ENCODE assay signal across 8 cellular contexts in the genomic region with DNA sequence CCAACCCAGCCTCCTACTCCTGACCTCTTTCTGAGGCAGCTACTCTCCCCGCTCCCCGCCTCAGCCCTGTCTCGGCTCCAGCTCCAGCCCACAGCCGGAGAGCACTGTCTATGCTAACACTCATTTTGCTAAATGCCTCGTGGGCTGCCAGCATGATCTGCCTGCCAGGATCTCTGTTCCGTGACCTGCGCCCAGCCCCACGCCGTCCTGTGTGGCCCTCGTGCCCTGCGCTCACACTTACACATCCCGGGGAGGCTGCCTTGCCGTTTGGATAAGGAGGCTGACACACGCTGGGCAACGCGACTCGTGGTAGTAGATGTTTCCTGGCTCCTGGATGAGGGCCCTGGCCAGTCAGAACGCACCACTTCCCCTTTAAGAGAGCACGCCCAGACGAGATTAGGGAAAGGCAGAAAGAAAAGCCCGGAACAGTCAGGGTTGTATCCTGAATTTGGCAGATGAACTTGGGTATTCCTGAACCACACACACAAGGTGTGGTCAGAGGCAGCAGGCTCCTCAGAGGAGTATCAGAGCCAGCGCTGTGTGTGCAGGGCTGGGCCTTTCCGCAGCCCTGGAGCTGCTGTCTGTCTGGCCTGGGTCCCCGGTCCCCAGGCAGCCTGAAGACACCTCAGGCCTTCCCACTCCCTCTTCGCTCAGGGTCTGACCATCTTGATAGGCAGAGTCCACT.
DNase-seq lines count a peak whose midpoint lies in the region; ATAC-seq lines count a peak whose summit lies in the region.

No MANE protein-coding gene starts in this region.

- WGBS in right cardiac atrium, result 25% methylated on average over 25 of the region's 25 CpGs

- no peaks in the 10 kb centered on the region for H3K27me3 Mint-ChIP-seq in IgD-negative memory B cell

- no peaks in the 10 kb centered on the region for H3K9me3 Mint-ChIP-seq in IgD-negative memory B cell
- H3K9me3 Mint-ChIP-seq in activated naive CD4-positive, alpha-beta T cell treated with anti-CD3 and anti-CD28 coated beads, Interleukin-2, amount 50 U/mL, for 72 hours, result no peaks in the 10 kb centered on the region

- peak; percentile 37 to 48 for ATAC-seq in activated naive CD4-positive, alpha-beta T cell treated with anti-CD3 and anti-CD28 coated beads, Interleukin-2, amount 50 U/mL, for 72 hours
- peak; percentile 91 to 94 for ATAC-seq in right cardiac atrium

- H3K4me3 ChIP-seq in right cardiac atrium (ENCODE audit: low read length) (peak overlapping the region; percentile 0), skin epidermis (peak overlapping the region; percentile 6 to 34 (median 26))

- intact Hi-C loops in right cardiac atrium (cut with DNase I), result no loop called here

- peaks cover 14% of the 10 kb centered on the region for H3K36me3 Mint-ChIP-seq in IgD-negative memory B cell
- peaks cover 9 to 18% of the 10 kb centered on the region in 2 donors for H3K36me3 Mint-ChIP-seq in activated naive CD4-positive, alpha-beta T cell treated with anti-CD3 and anti-CD28 coated beads, Interleukin-2, amount 50 U/mL, for 72 hours

- peak overlapping the region; percentile 77 to 95 (median 94) for H3K27ac Mint-ChIP-seq in IgD-negative memory B cell
- H3K27ac Mint-ChIP-seq in activated naive CD4-positive, alpha-beta T cell treated with anti-CD3 and anti-CD28 coated beads, Interleukin-2, amount 50 U/mL, for 72 hours, result peak overlapping the region; percentile 81 to 93

- DNase-seq in activated CD4-positive, alpha-beta T cell treated with anti-CD3 and anti-CD28 coated beads for 48 hours, result peak; percentile 46
- no peak for DNase-seq in activated CD4-positive, alpha-beta T cell treated with anti-CD3 and anti-CD28 coated beads, Interleukin-2, amount 50 U/mL, for 1 hour
- DNase-seq in activated naive CD4-positive, alpha-beta T cell treated with anti-CD3 and anti-CD28 coated beads, Interleukin-2, amount 50 U/mL, for 72 hours (ENCODE audit: low spot score in 2 of 2), result peak; percentile 25 to 66
- DNase-seq in right cardiac atrium, result peak; percentile 89 to 92 (median 89)
- DNase-seq in 8988T, result no peak
- DNase-seq in EL, result no peak

- H3K4me3 Mint-ChIP-seq in IgD-negative memory B cell, result peak overlapping the region; percentile 88 to 97 (median 92)

- H3K27ac ChIP-seq in right cardiac atrium (ENCODE audit: low read length) (peak overlapping the region; percentile 59), skin epidermis (peak overlapping the region in 20 of 21 experiments; percentile 16 to 83 (median 74))

- no peaks in the 10 kb centered on the region for H3K9me3 ChIP-seq in right cardiac atrium (ENCODE audit: control insufficient read depth, low read length)

- H3K27me3 ChIP-seq in right cardiac atrium (ENCODE audit: control insufficient read depth, insufficient read depth), result no peaks in the 10 kb centered on the region

- H3K4me1 Mint-ChIP-seq in IgD-negative memory B cell, result peaks cover 48 to 51% (median 49%) of the 10 kb centered on the region in 3 donors

- H3K4me1 ChIP-seq in right cardiac atrium (ENCODE audit: control insufficient read depth, insufficient read depth, low read length), result peaks cover 6% of the 10 kb centered on the region

Comparison
In these comparisons a context has a peak if more than half of its experiments do, and no peak if none do; other contexts are left out.
1. DNase-seq: peak in activated CD4-positive, alpha-beta T cell treated with anti-CD3 and anti-CD28 coated beads for 48 hours (single experiment), activated naive CD4-positive, alpha-beta T cell treated with anti-CD3 and anti-CD28 coated beads, Interleukin-2, amount 50 U/mL, for 72 hours (2 of 2) and right cardiac atrium (3 of 3); none in activated CD4-positive, alpha-beta T cell treated with anti-CD3 and anti-CD28 coated beads, Interleukin-2, amount 50 U/mL, for 1 hour (single experiment), 8988T (single experiment) and EL (single experiment).